In the genomic region with DNA sequence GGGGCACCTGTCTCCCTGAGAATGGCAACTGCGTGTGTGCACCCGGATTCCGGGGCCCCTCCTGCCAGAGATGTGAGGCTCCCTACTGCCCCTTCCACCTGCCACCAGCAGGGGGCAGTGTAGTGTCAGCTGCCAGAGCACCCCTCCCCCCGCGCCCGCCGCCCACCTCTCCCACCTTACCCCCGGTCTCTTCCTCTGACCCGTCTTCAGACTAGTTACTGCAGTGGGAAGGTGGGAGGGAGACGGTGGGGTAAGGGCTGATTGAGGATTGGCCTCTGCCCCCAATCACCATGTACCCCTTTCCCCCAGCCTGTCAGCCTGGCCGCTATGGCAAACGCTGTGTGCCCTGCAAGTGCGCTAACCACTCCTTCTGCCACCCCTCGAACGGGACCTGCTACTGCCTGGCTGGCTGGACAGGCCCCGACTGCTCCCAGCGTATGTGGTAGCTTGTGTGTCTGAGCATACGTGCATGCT, we compare ENCODE assay signal across 9 cellular contexts. TPM values are rescaled to one million over a fixed set of nuclear protein-coding genes. Genes with fewer than 3 reads are reported as not detected.
DNase-seq lines count a peak whose midpoint lies in the region; ATAC-seq and TF ChIP-seq lines count a peak whose summit lies in the region.
"Had no signal": no experiment of that assay in that cellular context is flagged by ENCODE, and none has a peak within 500 bp of the region (broad histone marks: within the 10 kb centered on the region; RNA-seq: fewer than 3 reads in every experiment).

No MANE protein-coding gene starts in this region.

- no peak overlapping the region for H3K27ac ChIP-seq in CD4-positive, alpha-beta T cell (ENCODE audit: low read depth, low read length)
- H3K27ac ChIP-seq in coronary artery = no peak overlapping the region

- POLR2A ChIA-PET in CD4-positive, alpha-beta T cell (lab: Charles Lee) = interaction anchor here (0.7 kb wide), 1 partner anchor 107 kb away, joined by 3 read pairs; no protein-coding TSS in a partner anchor
- POLR2A ChIA-PET in activated B cell treated with CpG ODN at 0.5 μM for 24 hours (lab: Charles Lee) = no interaction called here

- no peak overlapping the region for H3K4me3 ChIP-seq in coronary artery

- peak; percentile 83 for TF ChIP-seq CTCF in CD4-positive, alpha-beta T cell (IDR thresholded peaks at IDR 0.05)
- TF ChIP-seq CTCF in HFFc6 (IDR thresholded peaks at IDR 0.05) (peak; percentile 93), activated B cell treated with CpG ODN at 0.5 μM for 24 hours (IDR thresholded peaks at IDR 0.05) (no peak), coronary artery (IDR thresholded peaks at IDR 0.05) (peak; percentile 82), natural killer cell (IDR thresholded peaks at IDR 0.05) (peak; percentile 78)

- H3K4me3 Mint-ChIP-seq in CD4-positive, alpha-beta T cell = no peak overlapping the region
- H3K4me3 Mint-ChIP-seq in HFFc6 (no peak overlapping the region), activated B cell treated with CpG ODN at 0.5 μM for 24 hours (no peak overlapping the region), natural killer cell (no peak overlapping the region)

- DNase-seq in CD4-positive, alpha-beta T cell = peak; percentile 17 to 61 (median 43)
- DNase-seq in HFFc6 (no peak), activated B cell treated with CpG ODN at 0.5 μM for 24 hours (no peak), coronary artery (ENCODE audit: low spot score) (no peak), natural killer cell (peak; percentile 48), middle frontal gyrus (ENCODE audit: extremely low spot score, low spot score) (no peak)

- no peaks in the 10 kb centered on the region for H3K36me3 Mint-ChIP-seq in CD4-positive, alpha-beta T cell (ENCODE audit: low read depth)
- peaks cover 9% of the 10 kb centered on the region for H3K36me3 Mint-ChIP-seq in HFFc6 (ENCODE audit: low read depth)
- H3K36me3 Mint-ChIP-seq in activated B cell treated with CpG ODN at 0.5 μM for 24 hours (ENCODE audit: low read depth) = no peaks in the 10 kb centered on the region
- H3K36me3 Mint-ChIP-seq in natural killer cell = no peaks in the 10 kb centered on the region

- peaks cover 32% of the 10 kb centered on the region for H3K27me3 Mint-ChIP-seq in CD4-positive, alpha-beta T cell
- H3K27me3 Mint-ChIP-seq in HFFc6 (ENCODE audit: insufficient read depth) = peaks cover 9% of the 10 kb centered on the region
- peaks cover 34% of the 10 kb centered on the region for H3K27me3 Mint-ChIP-seq in activated B cell treated with CpG ODN at 0.5 μM for 24 hours
- H3K27me3 Mint-ChIP-seq in natural killer cell (ENCODE audit: low read depth in 2 of 2) = peaks cover 7 to 8% of the 10 kb centered on the region in 2 donors

- CTCF ChIA-PET in CD4-positive, alpha-beta T cell (lab: Charles Lee) = interaction anchor here (0.7 to 2.1 kb wide), 2 partner anchors 11 to 17 kb away, joined by 5 to 6 read pairs; no protein-coding TSS in a partner anchor
- CTCF ChIA-PET in activated B cell treated with CpG ODN at 0.5 μM for 24 hours (lab: Charles Lee) = interaction anchor here (1.3 to 1.6 kb wide), 2 partner anchors 20 kb away, joined by 4 to 5 read pairs; no protein-coding TSS in a partner anchor

- ATAC-seq in CD4-positive, alpha-beta T cell (ENCODE audit: poor library complexity) = peak; percentile 70
- ATAC-seq in activated B cell treated with CpG ODN at 0.5 μM for 24 hours (ENCODE audit: low read depth) (peak; percentile 54), natural killer cell (peak; percentile 54 to 72 (median 69)), HG03571 (IDR thresholded peaks at IDR 0.05; ENCODE audit: unreplicated experiment) (no peak), HG02610 (IDR thresholded peaks at IDR 0.05; ENCODE audit: unreplicated experiment) (no peak)

- H3K27ac Mint-ChIP-seq in CD4-positive, alpha-beta T cell = no peak overlapping the region
- H3K27ac Mint-ChIP-seq in HFFc6 (no peak overlapping the region), activated B cell treated with CpG ODN at 0.5 μM for 24 hours (no peak overlapping the region), natural killer cell (no peak overlapping the region)

- intact Hi-C loops in CD4-positive, alpha-beta T cell (cut with DNase I, micrococcal nuclease) = loop anchor here (2.0 to 5.0 kb wide), 3 partner anchors 52 to 167 kb away; no protein-coding TSS in a partner anchor
- intact Hi-C loops in activated B cell treated with CpG ODN at 0.5 μM for 24 hours (cut with micrococcal nuclease) = loop anchor here (5.0 kb wide), 1 partner anchor 247 kb away; no protein-coding TSS in a partner anchor
- intact Hi-C loops in natural killer cell (cut with micrococcal nuclease) = no loop called here

- H3K4me1 Mint-ChIP-seq in CD4-positive, alpha-beta T cell (ENCODE audit: low read depth) = no peaks in the 10 kb centered on the region
- H3K4me1 Mint-ChIP-seq in HFFc6 (ENCODE audit: low read depth) (peaks cover 39% of the 10 kb centered on the region), activated B cell treated with CpG ODN at 0.5 μM for 24 hours (no peaks in the 10 kb centered on the region), natural killer cell (peaks cover 0 to 3% of the 10 kb centered on the region in 2 donors)

- no peaks in the 10 kb centered on the region for H3K9me3 Mint-ChIP-seq in CD4-positive, alpha-beta T cell
- H3K9me3 Mint-ChIP-seq in HFFc6 (no peaks in the 10 kb centered on the region), activated B cell treated with CpG ODN at 0.5 μM for 24 hours (no peaks in the 10 kb centered on the region), natural killer cell (no peaks in the 10 kb centered on the region)

- H3K27me3 ChIP-seq in CD4-positive, alpha-beta T cell (ENCODE audit: control insufficient read depth, insufficient read depth, low read length) = no peaks in the 10 kb centered on the region

- H3K9me3 ChIP-seq in CD4-positive, alpha-beta T cell (ENCODE audit: control insufficient read depth, low read length) = no peaks in the 10 kb centered on the region

RNA-seq across cellular contexts. Expression of a gene that starts 10.1 kb away (rescaled TPM):
- total RNA-seq in CD4-positive, alpha-beta T cell = not detected
- under 1 TPM in 4 of 6 experiments, not detected in 2; 0.13 to 0.46 (median 0.41) TPM for total RNA-seq in HFFc6 (2021; fragmentation: NEBNext Ultra II Directional; extraction: Animal tissue kit (Norgen Biotek cat#: 25700))
- total RNA-seq in activated B cell treated with CpG ODN at 0.5 μM for 24 hours (not detected in 2 replicates), natural killer cell (not detected)
- total RNA-seq: LHCN-M2 had no signal

RNA-seq across cellular contexts. Expression of a gene that starts 16.8 kb away (rescaled TPM):
- under 1 TPM; 0.20 to 0.41 TPM for total RNA-seq in CD4-positive, alpha-beta T cell
- total RNA-seq in HFFc6 (2021; fragmentation: NEBNext Ultra II Directional; extraction: Animal tissue kit (Norgen Biotek cat#: 25700)) = 10 to 100 TPM in 4 of 6 experiments, 1 to 10 TPM in 2; 3.2 to 23.6 (median 20.2) TPM
- total RNA-seq in activated B cell treated with CpG ODN at 0.5 μM for 24 hours (not detected in 2 replicates), natural killer cell (1 to 10 TPM in 1 of 3 donors, under 1 TPM in 2; 0.52 to 1.4 (median 0.80) TPM)

RNA-seq across cellular contexts. Expression of a gene that starts 49.7 kb away (rescaled TPM):
- under 1 TPM; 0.42 to 0.52 TPM for total RNA-seq in CD4-positive, alpha-beta T cell
- under 1 TPM in 1 of 6 experiments, not detected in 5; 0.10 TPM for total RNA-seq in HFFc6 (2021; fragmentation: NEBNext Ultra II Directional; extraction: Animal tissue kit (Norgen Biotek cat#: 25700))
- total RNA-seq in activated B cell treated with CpG ODN at 0.5 μM for 24 hours (0.11 TPM in 1 of 2 replicates, not detected in the other), natural killer cell (10 to 100 TPM in 1 of 3 donors, 1 to 10 TPM in 2; 1.7 to 16.7 (median 2.4) TPM)
- total RNA-seq: LHCN-M2 had no signal

RNA-seq across cellular contexts. Expression of a gene that starts 51.4 kb away (rescaled TPM):
- total RNA-seq in CD4-positive, alpha-beta T cell = not detected
- not detected for total RNA-seq in HFFc6 (2021; fragmentation: NEBNext Ultra II Directional; extraction: Animal tissue kit (Norgen Biotek cat#: 25700))
- total RNA-seq in activated B cell treated with CpG ODN at 0.5 μM for 24 hours = not detected in 2 replicates
- total RNA-seq in natural killer cell = under 1 TPM; 0.10 to 0.18 (median 0.14) TPM
- total RNA-seq: LHCN-M2 had no signal

Comparison
In these comparisons a context has a peak if more than half of its experiments do, and no peak if none do; other contexts are left out.
1. ATAC-seq: peak in CD4-positive, alpha-beta T cell (single experiment), activated B cell treated with CpG ODN at 0.5 μM for 24 hours (single experiment) and natural killer cell (3 of 3); none in HG03571 (single experiment) and HG02610 (single experiment).
2. DNase-seq: peak in CD4-positive, alpha-beta T cell (10 of 10) and natural killer cell (single experiment); none in HFFc6 (single experiment), activated B cell treated with CpG ODN at 0.5 μM for 24 hours (single experiment), coronary artery (single experiment) and middle frontal gyrus (single experiment).